Comparison of ENCODE assay signal across 25 cellular contexts in genomic region chr1:238380167-238380566, GRCh38.
"Had no signal": no experiment of that assay in that cellular context is flagged by ENCODE, and none has a peak within 500 bp of the region (broad histone marks: within the 10 kb centered on the region; RNA-seq: fewer than 3 reads in every experiment).

No MANE protein-coding gene starts in this region.

- H2AFZ ChIP-seq: neural progenitor cell had no signal

- H3K4me3 ChIP-seq: heart left ventricle, lung, neural progenitor cell, ovary, suprapubic skin, thyroid gland had no signal

- H3K4me1 ChIP-seq: heart left ventricle, suprapubic skin, thyroid gland had no signal

- H3K36me3 Mint-ChIP-seq: natural killer cell treated with Interleukin-12 subunit alpha and Interleukin-12 subunit beta and Interleukin-15 and Interleukin-18, amount 100 ng/mL, for 72 hours; neural progenitor cell; stimulated activated effector memory CD8-positive, alpha-beta T cell treated with anti-CD3 and anti-CD28 coated beads, Interleukin-12 subunit alpha, Interleukin-12 subunit beta, amount 100 ng/mL, for 72 hours; type B pancreatic cell had no signal

- ATAC-seq: heart left ventricle; left colon; left ventricle myocardium superior; natural killer cell treated with Interleukin-12 subunit alpha and Interleukin-12 subunit beta and Interleukin-15 and Interleukin-18, amount 100 ng/mL, for 72 hours; right cardiac atrium; stimulated activated effector memory CD8-positive, alpha-beta T cell treated with anti-CD3 and anti-CD28 coated beads, Interleukin-12 subunit alpha, Interleukin-12 subunit beta, amount 100 ng/mL, for 72 hours; stimulated activated naive CD8-positive, alpha-beta T cell treated with anti-CD3 and anti-CD28 coated beads, Interleukin-15, Interleukin-2, amounts not matched to agents 100 U/mL and 50 U/mL, for 24 hours had no signal

- H3K9me3 ChIP-seq: heart left ventricle, ovary, suprapubic skin, thyroid gland had no signal

- DNase-seq: foreskin melanocyte; heart left ventricle; hippocampal formation; left colon; left ventricle myocardium superior; mesenchymal stem cell; midbrain; nucleus accumbens; ovary; right cardiac atrium; small intestine; stimulated activated CD4-positive, alpha-beta T cell treated with anti-CD3 and anti-CD28 coated beads, Interleukin-12 subunit alpha, Interleukin-12 subunit beta, amount 100 ng/mL, for 4 hours; stimulated activated CD4-positive, alpha-beta T cell treated with anti-CD3 and anti-CD28 coated beads, Interleukin-4, amount 100 ng/mL, for 1 hour; stimulated activated CD8-positive, alpha-beta memory T cell treated with anti-CD3 and anti-CD28 coated beads, Interleukin-4, amount 100 ng/mL, for 48 hours; stimulated activated naive CD8-positive, alpha-beta T cell treated with anti-CD3 and anti-CD28 coated beads, Interleukin-15, Interleukin-2, amounts not matched to agents 100 U/mL and 50 U/mL, for 24 hours; thyroid gland had no signal

- H3K27ac ChIP-seq: heart left ventricle, neural progenitor cell, ovary, suprapubic skin, thyroid gland had no signal

- H3K4me1 Mint-ChIP-seq: stimulated activated effector memory CD8-positive, alpha-beta T cell treated with anti-CD3 and anti-CD28 coated beads, Interleukin-12 subunit alpha, Interleukin-12 subunit beta, amount 100 ng/mL, for 72 hours had no signal

- H3K27me3 Mint-ChIP-seq: dendritic cell treated with granulocyte-macrophage colony-stimulating factor and Interleukin-4, amounts not matched to agents 40 ng/mL and 50 ng/mL, for 4 days; natural killer cell treated with Interleukin-12 subunit alpha and Interleukin-12 subunit beta and Interleukin-15 and Interleukin-18, amount 100 ng/mL, for 72 hours; type B pancreatic cell had no signal

- H3K9ac ChIP-seq: neural progenitor cell had no signal

- FAIRE-seq: colon, small intestine, urothelium cell line had no signal

- H3K9me3 Mint-ChIP-seq: dendritic cell treated with granulocyte-macrophage colony-stimulating factor and Interleukin-4, amounts not matched to agents 40 ng/mL and 50 ng/mL, for 4 days; type B pancreatic cell had no signal

- H3K27ac Mint-ChIP-seq: dendritic cell treated with granulocyte-macrophage colony-stimulating factor and Interleukin-4, amounts not matched to agents 40 ng/mL and 50 ng/mL, for 4 days; natural killer cell treated with Interleukin-12 subunit alpha and Interleukin-12 subunit beta and Interleukin-15 and Interleukin-18, amount 100 ng/mL, for 72 hours; neural progenitor cell; stimulated activated effector memory CD8-positive, alpha-beta T cell treated with anti-CD3 and anti-CD28 coated beads, Interleukin-12 subunit alpha, Interleukin-12 subunit beta, amount 100 ng/mL, for 72 hours; type B pancreatic cell had no signal

- H3K4me3 Mint-ChIP-seq: dendritic cell treated with granulocyte-macrophage colony-stimulating factor and Interleukin-4, amounts not matched to agents 40 ng/mL and 50 ng/mL, for 4 days; natural killer cell treated with Interleukin-12 subunit alpha and Interleukin-12 subunit beta and Interleukin-15 and Interleukin-18, amount 100 ng/mL, for 72 hours; neural progenitor cell; stimulated activated effector memory CD8-positive, alpha-beta T cell treated with anti-CD3 and anti-CD28 coated beads, Interleukin-12 subunit alpha, Interleukin-12 subunit beta, amount 100 ng/mL, for 72 hours; type B pancreatic cell had no signal

- H3K4me2 ChIP-seq: neural progenitor cell had no signal

- H3K36me3 ChIP-seq: heart left ventricle, neural progenitor cell, ovary, suprapubic skin, thyroid gland had no signal

- H3K27me3 ChIP-seq: heart left ventricle, neural progenitor cell, ovary, suprapubic skin, thyroid gland had no signal
